Comparison of ENCODE assay signal across 1 cellular context in the genomic region with DNA sequence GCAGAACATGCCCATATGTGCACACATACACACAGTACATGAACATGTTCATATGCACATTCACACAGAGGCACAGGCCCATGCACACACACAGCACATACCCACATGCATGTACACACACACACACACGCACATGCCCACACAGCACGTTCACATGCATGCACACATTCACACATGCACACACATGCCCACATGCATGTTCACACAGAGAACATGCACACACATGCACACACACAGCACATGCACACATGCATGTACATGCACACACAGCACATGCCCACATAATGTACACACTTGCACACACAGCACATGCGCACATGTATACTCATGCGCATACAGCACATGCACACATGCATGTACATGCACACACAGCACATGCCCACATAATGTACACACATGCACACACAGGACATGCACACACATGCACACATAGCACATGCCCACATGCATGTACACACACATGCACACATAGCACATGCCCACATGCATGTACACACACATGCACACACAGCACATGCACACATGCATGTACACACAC.
TF ChIP-seq lines count a peak whose summit lies in the region.

No MANE protein-coding gene starts in this region.

TF ChIP-seq in GM12891, 5 proteins besides CTCF, POLR2A, EP300 and RAD21:
- TF ChIP-seq SPI1 (IDR thresholded peaks at IDR 0.05; ENCODE audit: low read depth, low read length) (no peak), POLR2AphosphoS5 (IDR thresholded peaks at IDR 0.05; ENCODE audit: low read depth, low read length) (0 out of 2 replicates have a peak, but pooled peaks have one; percentile 29)
